ENCODE assay signal across 1 cellular context in genomic region chr22:38911434-38911833, GRCh38.
TF ChIP-seq lines count a peak whose summit lies in the region.

No MANE protein-coding gene starts in this region.

TF ChIP-seq in HepG2, 621 proteins besides CTCF, POLR2A, EP300 and RAD21:
- TF ChIP-seq ZNF121 (CRISPR knock-in tag; IDR thresholded peaks at IDR 0.05) = no peak
- no peak for TF ChIP-seq FIP1L1 (IDR thresholded peaks at IDR 0.05; ENCODE audit: borderline replicate concordance, insufficient read depth, low read depth, low read length)
- TF ChIP-seq MAFF (IDR thresholded peaks at IDR 0.05; ENCODE audit: low read depth, low read length) = peak; percentile 52; the same call in 1 of the 2 replicates
- no peak for TF ChIP-seq ZNF101 (CRISPR knock-in tag; IDR thresholded peaks at IDR 0.05; ENCODE audit: borderline replicate concordance, low read depth)
- no peak for TF ChIP-seq POGZ (CRISPR knock-in tag; IDR thresholded peaks at IDR 0.05)
- TF ChIP-seq MAFK (conservative IDR thresholded peaks at IDR 0.05 in 1 of 2, IDR thresholded peaks at IDR 0.05 in 1 of 2; ENCODE audit: low read length in 2 of 2) = peak; percentile 41 to 56
